In genomic region chr12:81092053-81092452, GRCh38 we compare ENCODE assay signal across 11 cellular contexts.
"Had no signal": no experiment of that assay in that cellular context is flagged by ENCODE, and none has a peak within 500 bp of the region (broad histone marks: within the 10 kb centered on the region; RNA-seq: fewer than 3 reads in every experiment).

No MANE protein-coding gene starts in this region.

- ATAC-seq: GM23338, HCT116 had no signal

- H3K4me1 ChIP-seq: HAP-1 had no signal

- H3K9ac ChIP-seq: GM23248 had no signal

- DNase-seq: GM23248, GOT3, H7, H9, HCEC 1CT, HFFc6 had no signal

- H3K4me2 ChIP-seq: GM23338 had no signal

- FAIRE-seq: H1, H54 had no signal

- H3K9me3 ChIP-seq: HAP-1 had no signal

- H3K36me3 ChIP-seq: HAP-1 had no signal

- H3K27ac ChIP-seq: GM23248 had no signal

- H3K4me3 ChIP-seq: GM23248, GM23338, HAP-1 had no signal

- H2AFZ ChIP-seq: GM23248, GM23338 had no signal
